ENCODE assay signal across 8 cellular contexts in genomic region chr1:247332215-247332900, GRCh38. TPM values are rescaled to one million over a fixed set of nuclear protein-coding genes. Genes with fewer than 3 reads are reported as not detected.
A peak's percentile ranks its signal among the peaks of the same experiment; 100 is the strongest.
DNase-seq lines count a peak whose midpoint lies in the region; ATAC-seq, FAIRE-seq and TF ChIP-seq lines count a peak whose summit lies in the region.

No MANE protein-coding gene starts in this region.

- no peaks in the 10 kb centered on the region for H3K9me3 ChIP-seq in IMR-90 (ENCODE audit: control insufficient read depth, insufficient read depth, low read length)

- peaks cover 43 to 71% of the 10 kb centered on the region in 2 experiments for H3K79me1 ChIP-seq in IMR-90 (ENCODE audit: low read depth in 1 of 2, low read length in 2 of 2)

- TF ChIP-seq POLR2A in IMR-90 (IDR thresholded peaks at IDR 0.05; ENCODE audit: low read depth, low read length): no peak

- intact Hi-C loops in IMR-90 (cut with micrococcal nuclease): loop anchor here (1.0 to 5.0 kb wide), 3 partner anchors 25 to 120 kb away; no protein-coding TSS in a partner anchor

- H2AK5ac ChIP-seq in IMR-90 (ENCODE audit: low read depth, low read length): peak overlapping the region; percentile 94

- peak overlapping the region; percentile 84 for H4K5ac ChIP-seq in IMR-90 (ENCODE audit: low read depth, low read length)

- no TSS peak for BruUV-seq in IMR-90 (replicated peaks; lab: Mats Ljungman, UMichigan)

- peak overlapping the region; percentile 61 for H2BK5ac ChIP-seq in IMR-90 (ENCODE audit: low read depth, low read length, poor library complexity, severe bottlenecking)

- no peak for FAIRE-seq in bronchial epithelial cell (lab: Jason Lieb, UNC)

- peak overlapping the region; percentile 95 for H3K9ac ChIP-seq in IMR-90 (ENCODE audit: low read depth, low read length)

- H3K9me1 ChIP-seq in IMR-90 (ENCODE audit: insufficient read depth, low read length): peaks cover 25% of the 10 kb centered on the region

- peak overlapping the region; percentile 98 for H2AK9ac ChIP-seq in IMR-90 (replicated peaks; ENCODE audit: low read depth, low read length, poor library complexity)

- H3K18ac ChIP-seq in IMR-90 (ENCODE audit: low read depth, low read length): peak overlapping the region; percentile 53; the same call in 1 of the 2 replicates

- no peak overlapping the region for H2BK20ac ChIP-seq in IMR-90 (ENCODE audit: low read depth, low read length)

- peak overlapping the region; percentile 91 to 96 for H4K8ac ChIP-seq in IMR-90 (ENCODE audit: low read depth in 2 of 2, low read length in 2 of 2)

- H3K14ac ChIP-seq in IMR-90 (replicated peaks; ENCODE audit: low read depth, low read length): peak overlapping the region; percentile 91

- in situ Hi-C loops in G401 (cut with HindIII; ENCODE audit: low sequenced_read_pairs) (no loop called here), IMR-90 (cut with MboI; ENCODE audit: low sequenced_read_pairs) (no loop called here)

- H3K27me3 ChIP-seq in IMR-90 (ENCODE audit: control insufficient read depth, insufficient read depth, low read length): no peaks in the 10 kb centered on the region
- H3K27me3 ChIP-seq in bronchial epithelial cell (ENCODE audit: control insufficient read depth, insufficient read depth, low read length): no peaks in the 10 kb centered on the region

- peaks cover 25% of the 10 kb centered on the region for H3K36me3 ChIP-seq in IMR-90 (ENCODE audit: control insufficient read depth, insufficient read depth, low read length)
- peaks cover 6% of the 10 kb centered on the region for H3K36me3 ChIP-seq in bronchial epithelial cell (ENCODE audit: control insufficient read depth, insufficient read depth, low read length)

- ATAC-seq in GM21529 (IDR thresholded peaks at IDR 0.05; ENCODE audit: unreplicated experiment) (peak; percentile 39), IMR-90 (ENCODE audit: low read depth) (peak; percentile 38)

- peak overlapping the region; percentile 51; the same call in 1 of the 2 replicates for H3K56ac ChIP-seq in IMR-90 (ENCODE audit: extremely low read depth, insufficient read depth, low read length)

- H3K4me2 ChIP-seq in IMR-90 (ENCODE audit: low read depth, low read length): peak overlapping the region; percentile 97

- DNase-seq in G401 (ENCODE audit: low spot score) (peak; percentile 27), IMR-90 (peak; percentile 42), bronchial epithelial cell (ENCODE audit: low read depth) (no peak), kidney tubule cell (ENCODE audit: low spot score) (peak; percentile 55), NCI-H2029 treated with DMSO at 0.1 percent for 48 hours (lab: John Stamatoyannopoulos, UW) (no peak)
- peak; percentile 35 to 54 for DNase-seq in stimulated activated CD4-positive, alpha-beta T cell treated with anti-CD3 and anti-CD28 coated beads, Interleukin-1b, Interleukin-23, amount 100 ng/mL, for 4 hours (ENCODE audit: low read depth in 2 of 2)

- peak overlapping the region; percentile 79 for H3K4me3 ChIP-seq in IMR-90 (ENCODE audit: insufficient read depth, low read depth, low read length)
- peak overlapping the region; percentile 56 for H3K4me3 ChIP-seq in bronchial epithelial cell (ENCODE audit: low read depth, low read length)

- H3K27ac ChIP-seq in IMR-90 (ENCODE audit: insufficient read depth, low read length): peak overlapping the region; percentile 96
- peak overlapping the region; percentile 83 for H3K27ac ChIP-seq in VCaP

- dilution Hi-C loops in IMR-90 (cut with HindIII; ENCODE audit: low sequenced_read_pairs, unreplicated experiment): no loop called here

- H3K4me1 ChIP-seq in IMR-90 (ENCODE audit: control insufficient read depth, insufficient read depth, low read length): peaks cover 10% of the 10 kb centered on the region

- CTCF ChIA-PET in IMR-90 (lab: Yijun Ruan, JAX): interaction anchor here (0.9 kb wide), 1 partner anchor 40 kb away, joined by 3 read pairs; no protein-coding TSS in a partner anchor

- no peak for TF ChIP-seq RAD21 in IMR-90 (IDR thresholded peaks at IDR 0.05; ENCODE audit: low read length)

- H3K4ac ChIP-seq in IMR-90 (ENCODE audit: low read depth, low read length): peak overlapping the region; percentile 86

- TF ChIP-seq CTCF in IMR-90 (conservative IDR thresholded peaks at IDR 0.05; ENCODE audit: low read depth, low read length): no peak
- TF ChIP-seq CTCF in VCaP (conservative IDR thresholded peaks at IDR 0.05): no peak; the same call in 1 of the 2 replicates
- no peak for TF ChIP-seq CTCF in bronchial epithelial cell (IDR thresholded peaks at IDR 0.05; ENCODE audit: insufficient read depth, low read length, severe bottlenecking)

- peaks cover 23% of the 10 kb centered on the region for H4K20me1 ChIP-seq in IMR-90 (ENCODE audit: insufficient read depth, low read length)

- POLR2A ChIA-PET in IMR-90 (lab: Charles Lee; ENCODE audit: unreplicated experiment): interaction anchor here (0.8 kb wide), 1 partner anchor 15 kb away, joined by 4 read pairs; no protein-coding TSS in a partner anchor

- H3K23ac ChIP-seq in IMR-90 (ENCODE audit: low read depth, low read length): peak overlapping the region; percentile 78

- H2BK120ac ChIP-seq in IMR-90 (ENCODE audit: low read depth, low read length): no peak overlapping the region

- 2% methylated on average over 16 of the region's 53 CpGs; no CpG with 5 or more reads in 1 of the 2 experiments for WGBS in IMR-90 (ENCODE audit: extremely low coverage in 2 of 2, insufficient read length in 1 of 2), 2 experiments

- H2BK15ac ChIP-seq in IMR-90 (ENCODE audit: low read depth, low read length): no peak overlapping the region

- peak overlapping the region; percentile 92 for H2AFZ ChIP-seq in IMR-90 (replicated peaks; ENCODE audit: low read length, poor library complexity)

- H4K91ac ChIP-seq in IMR-90 (ENCODE audit: insufficient read depth, low read depth, low read length): peak overlapping the region; percentile 88; the same call in 1 of the 2 replicates

TF ChIP-seq in IMR-90, 13 proteins besides CTCF, POLR2A, EP300 and RAD21:
- TF ChIP-seq MXI1 (IDR thresholded peaks at IDR 0.05; ENCODE audit: borderline replicate concordance, low read depth, low read length) (peak; percentile 80; the same call in 1 of the 2 replicates), USF2 (IDR thresholded peaks at IDR 0.05; ENCODE audit: low read depth, low read length) (peak; percentile 39), ELK1 (IDR thresholded peaks at IDR 0.05; ENCODE audit: borderline replicate concordance, low read depth, low read length) (no peak)
TF ChIP-seq in IMR-90: peak in this region for 2.

RNA-seq across cellular contexts. Expression of gene ZNF496, which starts 0.7 kb away (rescaled TPM):
- 42.5 and 61.8 TPM in 2 replicates for total RNA-seq in G401 (2014; rRNA removed; shearing (Covaris generic))
- 8.9 and 11.7 TPM in 2 replicates for total RNA-seq in IMR-90 (2012; rRNA removed)
- polyA plus RNA-seq in IMR-90 (2012; rRNA removed): 16.2 and 17.1 TPM in 2 replicates
- 13.7 and 15.5 TPM in 2 replicates for polyA plus RNA-seq in IMR-90 (2012; cell fraction: cytosol; rRNA removed)
- polyA plus RNA-seq in IMR-90 (2012; cell fraction: nucleus; rRNA removed; ENCODE audit: low replicate concordance): 22.8 and 27.3 TPM in 2 replicates
- total RNA-seq in bronchial epithelial cell: 5.0 and 9.5 TPM in 2 replicates

Comparison
In these comparisons a context has a peak if more than half of its experiments do, and no peak if none do; other contexts are left out.
1. DNase-seq: peak in G401 (single experiment), IMR-90 (single experiment), kidney tubule cell (single experiment) and stimulated activated CD4-positive, alpha-beta T cell treated with anti-CD3 and anti-CD28 coated beads, Interleukin-1b, Interleukin-23, amount 100 ng/mL, for 4 hours (2 of 2); none in bronchial epithelial cell (single experiment) and NCI-H2029 treated with DMSO at 0.1 percent for 48 hours (single experiment).